Comparison of ENCODE assay signal across 1 cellular context in the genomic region with DNA sequence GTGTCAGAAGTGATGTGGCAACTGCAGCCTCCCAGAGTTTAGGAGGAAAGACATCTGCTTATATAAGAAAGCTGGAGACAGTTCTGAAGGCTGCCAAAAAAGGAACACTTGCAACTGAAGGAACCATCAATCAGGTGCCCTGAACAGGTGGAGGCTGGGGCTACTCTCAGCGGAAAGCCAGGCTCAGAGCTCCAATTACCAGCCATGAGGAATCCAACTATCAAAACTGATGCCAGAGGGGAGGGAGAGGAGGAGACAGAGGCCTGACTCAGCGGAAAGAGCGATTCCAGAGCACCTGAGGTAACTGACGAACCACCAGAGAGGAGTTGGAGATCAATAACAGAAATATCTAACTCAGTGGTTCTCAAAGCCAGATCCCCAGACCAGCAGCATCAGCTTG.
TF ChIP-seq lines count a peak whose summit lies in the region.

No MANE protein-coding gene starts in this region.

TF ChIP-seq in GM23338, 12 proteins besides CTCF, POLR2A, EP300 and RAD21 (continued from another document):
- TF ChIP-seq POLR2AphosphoS5 (IDR thresholded peaks at IDR 0.05; ENCODE audit: low read depth) (no peak), ZNF331 (CRISPR knock-in tag; IDR thresholded peaks at IDR 0.05; ENCODE audit: low read depth) (no peak)
